28 cellular contexts compared by ENCODE assay signal in genomic region chr11:5129457-5129877, GRCh38. TPM values are rescaled to one million over a fixed set of nuclear protein-coding genes. Genes with fewer than 3 reads are reported as not detected.
A peak's percentile ranks its signal among the peaks of the same experiment; 100 is the strongest.
DNase-seq lines count a peak whose midpoint lies in the region; ATAC-seq, FAIRE-seq and TF ChIP-seq lines count a peak whose summit lies in the region.
"Had no signal": no experiment of that assay in that cellular context is flagged by ENCODE, and none has a peak within 500 bp of the region (broad histone marks: within the 10 kb centered on the region; RNA-seq: fewer than 3 reads in every experiment).

No MANE protein-coding gene starts in this region.

- no peaks in the 10 kb centered on the region for H3K36me3 Mint-ChIP-seq in astrocyte (ENCODE audit: low read depth, unreplicated experiment)
- H3K36me3 Mint-ChIP-seq: neural progenitor cell, type B pancreatic cell had no signal

- H3K27ac Mint-ChIP-seq in astrocyte (ENCODE audit: unreplicated experiment): no peak overlapping the region
- H3K27ac Mint-ChIP-seq: activated T-cell treated with anti-CD3 and anti-CD28 coated beads, Interleukin-2, amount 50 U/mL, for 72 hours; GM23338; neural progenitor cell; type B pancreatic cell had no signal

- no peaks in the 10 kb centered on the region for H3K79me2 ChIP-seq in astrocyte (ENCODE audit: insufficient read depth, low read length)

- FAIRE-seq in astrocyte (lab: Jason Lieb, UNC): no peak
- FAIRE-seq: kidney had no signal

- no peaks in the 10 kb centered on the region for H3K36me3 ChIP-seq in astrocyte (ENCODE audit: insufficient read depth, low read length)
- H3K36me3 ChIP-seq: BE2C, neural progenitor cell had no signal

- no peaks in the 10 kb centered on the region for H3K4me1 Mint-ChIP-seq in astrocyte (ENCODE audit: low read depth, unreplicated experiment)
- H3K4me1 Mint-ChIP-seq: neural progenitor cell had no signal

- no peak overlapping the region for H3K9ac ChIP-seq in astrocyte (ENCODE audit: low read length)
- H3K9ac ChIP-seq: neural progenitor cell had no signal

- no peak overlapping the region for H2AFZ ChIP-seq in astrocyte (ENCODE audit: low read depth, low read length)
- H2AFZ ChIP-seq: GM23338, neural progenitor cell had no signal

- H3K27ac ChIP-seq in astrocyte (ENCODE audit: low read depth, low read length): no peak overlapping the region
- H3K27ac ChIP-seq: dorsolateral prefrontal cortex, neural progenitor cell, SK-N-MC had no signal

- no peak overlapping the region for H3K4me3 Mint-ChIP-seq in astrocyte (ENCODE audit: unreplicated experiment)
- H3K4me3 Mint-ChIP-seq: activated T-cell treated with anti-CD3 and anti-CD28 coated beads, Interleukin-2, amount 50 U/mL, for 72 hours; GM23338; neural progenitor cell; type B pancreatic cell had no signal

- H3K9me3 ChIP-seq in astrocyte (ENCODE audit: insufficient read depth, low read depth, low read length): no peaks in the 10 kb centered on the region
- H3K9me3 ChIP-seq: BE2C had no signal

- no peak for ATAC-seq in HG03135 (IDR thresholded peaks at IDR 0.05; ENCODE audit: unreplicated experiment)
- ATAC-seq: activated T-cell treated with anti-CD3 and anti-CD28 coated beads, Interleukin-2, amount 50 U/mL, for 72 hours; GM23338; left ventricle myocardium superior had no signal

- TF ChIP-seq CTCF in astrocyte (IDR thresholded peaks at IDR 0.05; ENCODE audit: insufficient read depth, low read depth, low read length) (no peak), fibroblast of pulmonary artery (IDR thresholded peaks at IDR 0.05; ENCODE audit: low read length, missing control alignments) (no peak)

- H3K27me3 Mint-ChIP-seq in astrocyte (ENCODE audit: low read depth, unreplicated experiment): no peaks in the 10 kb centered on the region

- H3K4me2 ChIP-seq in astrocyte (ENCODE audit: low read length): no peak overlapping the region
- H3K4me2 ChIP-seq: GM23338, neural progenitor cell had no signal

- no peaks in the 10 kb centered on the region for H4K20me1 ChIP-seq in astrocyte (ENCODE audit: insufficient read depth, low read length)

- H3K4me1 ChIP-seq in astrocyte (ENCODE audit: insufficient read depth, low read length): no peaks in the 10 kb centered on the region
- H3K4me1 ChIP-seq: BE2C, neural progenitor cell had no signal

- peaks cover 2% of the 10 kb centered on the region for H3K9me3 Mint-ChIP-seq in astrocyte (ENCODE audit: unreplicated experiment)
- H3K9me3 Mint-ChIP-seq: activated T-cell treated with anti-CD3 and anti-CD28 coated beads, Interleukin-2, amount 50 U/mL, for 72 hours; GM23338; neural progenitor cell; type B pancreatic cell had no signal

- H3K4me3 ChIP-seq in astrocyte (ENCODE audit: insufficient read depth, low read depth, low read length) (no peak overlapping the region), fibroblast of pulmonary artery (replicated peaks; ENCODE audit: low read depth, low read length) (no peak overlapping the region)
- H3K4me3 ChIP-seq: dorsolateral prefrontal cortex, GM23338, neural progenitor cell, SK-N-MC had no signal

- no peaks in the 10 kb centered on the region for H3K27me3 ChIP-seq in astrocyte (ENCODE audit: insufficient read depth, low read length)
- H3K27me3 ChIP-seq: BE2C, dorsolateral prefrontal cortex, neural progenitor cell had no signal

- peak; percentile 7 for DNase-seq in EL
- peak; percentile 28 for DNase-seq in NCI-H226
- DNase-seq in astrocyte (ENCODE audit: low read depth): peak; percentile 2
- peak; percentile 2 for DNase-seq in fibroblast of pulmonary artery (ENCODE audit: low read depth)
- DNase-seq in stimulated activated CD4-positive, alpha-beta T cell treated with anti-CD3 and anti-CD28 coated beads, Interleukin-4, amount 100 ng/mL, for 4 hours: no peak
- DNase-seq in SK-N-DZ (ENCODE audit: low spot score): no peak
- DNase-seq in D341Med (ENCODE audit: low spot score): no peak
- DNase-seq: ACHN; activated CD4-positive, alpha-beta T cell treated with anti-CD3 and anti-CD28 coated beads, Interleukin-2, amount 50 U/mL, for 48 hours; activated CD4-positive, CD25-positive, alpha-beta regulatory T cell treated with anti-CD3 and anti-CD28 coated beads, Interleukin-2, amount 50 U/mL, for 72 hours; activated T-cell treated with anti-CD3 and anti-CD28 coated beads, Interleukin-2, amount 50 U/mL, for 72 hours; BE2C; cerebellar nuclear complex; DMS153; dorsolateral prefrontal cortex; GDM1; kidney; left ventricle myocardium superior; NCI-H1436 treated with DMSO at 0.1 percent for 48 hours; small intestine; stimulated activated naive CD4-positive, alpha-beta T cell had no signal

RNA-seq across cellular contexts. Expression of gene OR52A5, which starts 8.7 kb away (rescaled TPM):
- not detected in 2 replicates for total RNA-seq in astrocyte
- not detected in 2 replicates for polyA plus RNA-seq in SK-N-DZ (2014; cell fraction: cytosol; rRNA removed)
- polyA plus RNA-seq in SK-N-DZ (2014; cell fraction: nucleus; rRNA removed): not detected in 2 replicates
- total RNA-seq: activated T-cell treated with anti-CD3 and anti-CD28 coated beads, Interleukin-2, amount 50 U/mL, for 72 hours; dorsolateral prefrontal cortex; kidney; left ventricle myocardium superior; mesenteric fat pad; T-helper 1 cell treated with Interleukin-12 subunit alpha and Interleukin-12 subunit beta and Interleukin-4 antibody, amounts not matched to agents 30 ng/mL and 1 ng/mL, for 36 hours had no signal
- polyA plus RNA-seq: small intestine had no signal

RNA-seq across cellular contexts. Expression of gene OR52A1, which starts 25.1 kb away (rescaled TPM):
- not detected in 2 replicates for total RNA-seq in astrocyte
- not detected in 2 replicates for polyA plus RNA-seq in SK-N-DZ (2014; cell fraction: cytosol; rRNA removed)
- not detected in 2 replicates for polyA plus RNA-seq in SK-N-DZ (2014; cell fraction: nucleus; rRNA removed)
- total RNA-seq: activated T-cell treated with anti-CD3 and anti-CD28 coated beads, Interleukin-2, amount 50 U/mL, for 72 hours; kidney; left ventricle myocardium superior; mesenteric fat pad; T-helper 1 cell treated with Interleukin-12 subunit alpha and Interleukin-12 subunit beta and Interleukin-4 antibody, amounts not matched to agents 30 ng/mL and 1 ng/mL, for 36 hours had no signal
- polyA plus RNA-seq: small intestine had no signal

Comparison
In these comparisons a context has a peak if more than half of its experiments do, and no peak if none do; other contexts are left out.
1. DNase-seq: peak in EL (single experiment), NCI-H226 (single experiment), astrocyte (single experiment) and fibroblast of pulmonary artery (single experiment); none in stimulated activated CD4-positive, alpha-beta T cell treated with anti-CD3 and anti-CD28 coated beads, Interleukin-4, amount 100 ng/mL, for 4 hours (0 of 2), SK-N-DZ (single experiment) and D341Med (single experiment).